1 cellular context compared by ENCODE assay signal in the genomic region with DNA sequence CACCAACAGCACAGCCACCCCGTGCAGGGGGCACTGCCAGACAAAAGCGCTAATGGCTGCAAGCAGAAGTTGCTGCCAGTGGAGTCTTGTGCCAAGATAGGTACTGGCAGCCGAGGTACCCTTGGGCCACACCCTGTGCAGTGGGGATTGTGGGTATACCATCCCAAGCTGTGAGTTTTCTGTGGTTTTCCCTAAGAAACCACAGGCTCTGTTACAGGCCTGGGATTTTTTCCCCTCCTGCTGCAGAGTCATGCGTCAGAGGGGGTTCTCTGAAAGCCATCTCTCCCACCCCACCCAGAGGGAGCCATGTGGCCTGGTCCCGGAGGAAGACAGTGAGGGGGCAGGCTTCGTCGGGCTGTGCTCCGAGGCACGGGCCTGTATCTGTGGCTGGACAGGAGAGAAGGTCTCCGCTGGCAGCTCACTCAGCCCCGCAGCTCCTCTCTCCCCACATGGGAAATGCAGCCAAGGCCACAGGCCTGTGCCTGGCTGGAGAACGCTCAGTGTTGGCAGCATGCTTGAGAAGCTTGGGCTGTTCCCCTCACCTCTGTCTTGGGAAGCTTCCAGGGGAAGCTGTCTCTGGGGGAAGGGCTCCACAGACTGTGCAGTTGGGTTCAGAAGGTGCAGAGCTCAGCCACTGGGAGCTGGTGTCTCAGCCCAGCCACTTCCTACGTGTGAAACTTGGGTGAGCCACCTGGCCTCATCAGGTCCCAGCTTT.
TF ChIP-seq lines count a peak whose summit lies in the region.

No MANE protein-coding gene starts in this region.

TF ChIP-seq in GM12878, 131 proteins besides CTCF, POLR2A, EP300 and RAD21:
- TF ChIP-seq, protein P1, sequence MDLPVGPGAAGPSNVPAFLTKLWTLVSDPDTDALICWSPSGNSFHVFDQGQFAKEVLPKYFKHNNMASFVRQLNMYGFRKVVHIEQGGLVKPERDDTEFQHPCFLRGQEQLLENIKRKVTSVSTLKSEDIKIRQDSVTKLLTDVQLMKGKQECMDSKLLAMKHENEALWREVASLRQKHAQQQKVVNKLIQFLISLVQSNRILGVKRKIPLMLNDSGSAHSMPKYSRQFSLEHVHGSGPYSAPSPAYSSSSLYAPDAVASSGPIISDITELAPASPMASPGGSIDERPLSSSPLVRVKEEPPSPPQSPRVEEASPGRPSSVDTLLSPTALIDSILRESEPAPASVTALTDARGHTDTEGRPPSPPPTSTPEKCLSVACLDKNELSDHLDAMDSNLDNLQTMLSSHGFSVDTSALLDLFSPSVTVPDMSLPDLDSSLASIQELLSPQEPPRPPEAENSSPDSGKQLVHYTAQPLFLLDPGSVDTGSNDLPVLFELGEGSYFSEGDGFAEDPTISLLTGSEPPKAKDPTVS (IDR thresholded peaks at IDR 0.05; ENCODE audit: low read depth, low read length) = no peak
- peak; percentile 23 for TF ChIP-seq RUNX3 (IDR thresholded peaks at IDR 0.05; ENCODE audit: low read length)
